ENCODE assay signal across 19 cellular contexts in the genomic region with DNA sequence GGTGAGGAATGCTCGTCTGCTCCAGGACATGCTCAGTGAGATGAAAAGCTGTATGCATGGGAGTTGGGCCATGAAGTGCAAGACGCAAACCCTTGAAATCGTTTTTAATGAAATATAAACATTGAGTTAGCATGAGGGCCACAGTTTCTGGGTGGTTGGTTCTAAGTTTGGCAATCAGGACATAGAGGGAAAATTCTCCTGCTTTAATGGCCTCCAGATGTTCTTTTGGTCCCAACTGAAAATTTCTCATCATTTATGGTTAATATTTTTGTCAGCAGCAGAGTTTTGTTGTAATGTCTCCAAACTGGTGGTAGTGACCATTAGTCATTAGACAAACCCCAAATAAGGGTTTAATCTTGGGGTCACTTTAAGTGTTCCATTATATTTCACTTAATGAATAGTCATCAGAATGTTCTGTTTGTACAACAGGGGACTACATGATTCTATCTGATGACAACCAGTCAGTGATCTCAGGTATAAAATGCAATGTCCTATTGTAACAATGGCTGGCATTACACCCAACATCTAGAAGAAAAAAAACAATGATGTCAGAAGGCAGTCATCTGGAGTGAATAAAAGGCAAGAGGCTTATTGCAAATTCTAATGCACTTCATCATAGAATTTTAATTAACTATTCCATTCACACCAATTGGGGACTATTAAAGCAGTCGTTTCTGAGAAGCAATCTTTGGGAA.
DNase-seq lines count a peak whose midpoint lies in the region; ATAC-seq and TF ChIP-seq lines count a peak whose summit lies in the region.
"Had no signal": no experiment of that assay in that cellular context is flagged by ENCODE, and none has a peak within 500 bp of the region (broad histone marks: within the 10 kb centered on the region; RNA-seq: fewer than 3 reads in every experiment).

No MANE protein-coding gene starts in this region.

- H3K9me3 ChIP-seq in HCT116 (ENCODE audit: control insufficient read depth in 1 of 2, insufficient read depth in 1 of 2, low read depth in 1 of 2, low read length in 2 of 2) (no peaks in the 10 kb centered on the region), osteoblast (ENCODE audit: low read depth, low read length) (no peaks in the 10 kb centered on the region), prostate gland (no peaks in the 10 kb centered on the region)
- H3K9me3 ChIP-seq: lower lobe of right lung, vagina had no signal

- no TSS peak for BruUV-seq in HCT116 (replicated peaks; lab: Mats Ljungman, UMichigan)

- ATAC-seq in HCT116 (no peak), GM19467 (IDR thresholded peaks at IDR 0.05; ENCODE audit: unreplicated experiment) (no peak)
- ATAC-seq: activated CD4-positive, CD25-positive, alpha-beta regulatory T cell treated with anti-CD3 and anti-CD28 coated beads, Interleukin-2, amount 50 U/mL, for 24 hours; lower lobe of right lung; stimulated activated memory B cell treated with anti-CD40 and anti-IgM and Interleukin-4, amounts not matched to agents 10 μg/mL and 1 μg/mL and 100 μg/mL, for 72 hours had no signal

- no peak overlapping the region for H3K27ac Mint-ChIP-seq in activated CD4-positive, alpha-beta T cell treated with anti-CD3 and anti-CD28 coated beads, Interleukin-2, amount 10 ng/mL, durations not matched to agents 24 days and 14 days
- H3K27ac Mint-ChIP-seq: stimulated activated memory B cell treated with anti-CD40 and anti-IgM and Interleukin-4, amounts not matched to agents 10 μg/mL and 1 μg/mL and 100 μg/mL, for 72 hours had no signal

- 71% methylated on average over 4 of the region's 4 CpGs for WGBS in prostate gland

- TF ChIP-seq CTCF in HCT116 (IDR thresholded peaks at IDR 0.05 in 2 of 3, conservative IDR thresholded peaks at IDR 0.05 in 1 of 3; ENCODE audit: borderline replicate concordance in 1 of 3, insufficient read depth in 1 of 3, low read depth in 2 of 3, low read length in 2 of 3) (no peak), osteoblast (IDR thresholded peaks at IDR 0.05; ENCODE audit: extremely low read depth, low read depth, low read length) (no peak), prostate gland (IDR thresholded peaks at IDR 0.05) (no peak)

- DNase-seq in AG08396 (ENCODE audit: low spot score) = peak; percentile 14
- DNase-seq in HCT116 (ENCODE audit: low read depth, low spot score) = no peak
- DNase-seq in epithelial cell of prostate (ENCODE audit: low read depth, low spot score) = no peak
- peak; percentile 54 for DNase-seq in osteoblast (ENCODE audit: insufficient read length, low spot score, missing footprints)
- DNase-seq in activated CD4-positive, alpha-beta T cell treated with anti-CD3 and anti-CD28 coated beads, Interleukin-2, amount 10 ng/mL, durations not matched to agents 24 days and 14 days = no peak
- DNase-seq in NCI-H2196 (lab: John Stamatoyannopoulos, UW; ENCODE audit: unreplicated experiment) = no peak
- DNase-seq in prostate gland (ENCODE audit: low spot score) = no peak
- DNase-seq: activated CD8-positive, alpha-beta memory T cell treated with anti-CD3 and anti-CD28 coated beads, Interleukin-2, amount 50 U/mL, for 48 hours; activated naive CD4-positive, alpha-beta T cell treated with anti-CD3 and anti-CD28 coated beads, Interleukin-2, amount 50 U/mL, for 16 hours; central memory CD4-positive, alpha-beta T cell; lower lobe of right lung; NCI-H1417 treated with DMSO at 0.1 percent for 48 hours; NCI-H446 had no signal

- no peaks in the 10 kb centered on the region for H3K9me2 ChIP-seq in HCT116 (ENCODE audit: insufficient read depth)

- TF ChIP-seq POLR2A in HCT116 (IDR thresholded peaks at IDR 0.05; ENCODE audit: borderline replicate concordance, extremely low read depth, insufficient read depth, insufficient read length) (no peak), prostate gland (IDR thresholded peaks at IDR 0.05) (no peak)

- no peaks in the 10 kb centered on the region for H3K36me3 Mint-ChIP-seq in activated CD4-positive, alpha-beta T cell treated with anti-CD3 and anti-CD28 coated beads, Interleukin-2, amount 10 ng/mL, durations not matched to agents 24 days and 14 days (ENCODE audit: low read depth)
- H3K36me3 Mint-ChIP-seq: stimulated activated memory B cell treated with anti-CD40 and anti-IgM and Interleukin-4, amounts not matched to agents 10 μg/mL and 1 μg/mL and 100 μg/mL, for 72 hours had no signal

- H3K27me3 ChIP-seq in HCT116 (ENCODE audit: insufficient read depth, low read length) (no peaks in the 10 kb centered on the region), osteoblast (ENCODE audit: insufficient read depth, low read length) (peaks cover 24% of the 10 kb centered on the region), prostate gland (replicated peaks; ENCODE audit: insufficient read depth) (no peaks in the 10 kb centered on the region)
- H3K27me3 ChIP-seq: vagina had no signal

- H2AFZ ChIP-seq in HCT116 (ENCODE audit: low read depth, low read length, poor library complexity, severe bottlenecking) (no peak overlapping the region), osteoblast (ENCODE audit: low read length) (no peak overlapping the region)

- POLR2A ChIA-PET in HCT116 (lab: Charles Lee) = no interaction called here

- H3K36me3 ChIP-seq in HCT116 (ENCODE audit: control insufficient read depth in 1 of 2, insufficient read depth in 2 of 2, low read length in 2 of 2) (no peaks in the 10 kb centered on the region), osteoblast (ENCODE audit: insufficient read depth, low read length) (no peaks in the 10 kb centered on the region), prostate gland (no peaks in the 10 kb centered on the region)
- H3K36me3 ChIP-seq: lower lobe of right lung, vagina had no signal

- RAD21 ChIA-PET in HCT116 (lab: Charles Lee; ENCODE audit: low non-redundant PET in 1 of 2, low total read pairs in 2 of 2, uncharacterized antibody in 2 of 2, unreplicated experiment in 2 of 2) = no interaction called here

- H3K4me1 ChIP-seq in HCT116 (ENCODE audit: control insufficient read depth in 1 of 2, insufficient read depth in 2 of 2, low read length in 2 of 2) (peaks cover 14 to 55% of the 10 kb centered on the region in 2 experiments), osteoblast (ENCODE audit: insufficient read depth, low read length) (peaks cover 43% of the 10 kb centered on the region), prostate gland (replicated peaks) (no peaks in the 10 kb centered on the region)

- CTCF ChIA-PET in HCT116 (lab: Charles Lee) = no interaction called here

- H3K27me3 Mint-ChIP-seq in activated CD4-positive, alpha-beta T cell treated with anti-CD3 and anti-CD28 coated beads, Interleukin-2, amount 10 ng/mL, durations not matched to agents 24 days and 14 days = peaks cover 10% of the 10 kb centered on the region
- H3K27me3 Mint-ChIP-seq: stimulated activated memory B cell treated with anti-CD40 and anti-IgM and Interleukin-4, amounts not matched to agents 10 μg/mL and 1 μg/mL and 100 μg/mL, for 72 hours had no signal

- H3K4me2 ChIP-seq in HCT116 (ENCODE audit: low read length) (peak overlapping the region; percentile 38; the same call in 1 of the 2 replicates), osteoblast (ENCODE audit: insufficient read depth, low read length) (no peak overlapping the region)
- H3K4me2 ChIP-seq: KMS-11 had no signal

- H3K79me2 ChIP-seq in HCT116 (ENCODE audit: insufficient read depth, low read length) (no peaks in the 10 kb centered on the region), osteoblast (ENCODE audit: insufficient read depth, low read length) (no peaks in the 10 kb centered on the region)

- H3K4me1 Mint-ChIP-seq in activated CD4-positive, alpha-beta T cell treated with anti-CD3 and anti-CD28 coated beads, Interleukin-2, amount 10 ng/mL, durations not matched to agents 24 days and 14 days = no peaks in the 10 kb centered on the region
- H3K4me1 Mint-ChIP-seq: stimulated activated memory B cell treated with anti-CD40 and anti-IgM and Interleukin-4, amounts not matched to agents 10 μg/mL and 1 μg/mL and 100 μg/mL, for 72 hours had no signal

- H3K4me3 ChIP-seq in HCT116 (replicated peaks in 1 of 2; ENCODE audit: low read depth in 1 of 2, low read length in 2 of 2) (no peak overlapping the region), osteoblast (ENCODE audit: insufficient read depth, low read length) (no peak overlapping the region), prostate gland (no peak overlapping the region)
- H3K4me3 ChIP-seq: lower lobe of right lung, vagina had no signal

- no peak overlapping the region for H3K4me3 Mint-ChIP-seq in activated CD4-positive, alpha-beta T cell treated with anti-CD3 and anti-CD28 coated beads, Interleukin-2, amount 10 ng/mL, durations not matched to agents 24 days and 14 days
- H3K4me3 Mint-ChIP-seq: stimulated activated memory B cell treated with anti-CD40 and anti-IgM and Interleukin-4, amounts not matched to agents 10 μg/mL and 1 μg/mL and 100 μg/mL, for 72 hours had no signal

- intact Hi-C loops in HCT116 (cut with micrococcal nuclease) (loop anchor here (5.0 kb wide), 1 partner anchor 270 kb away; no protein-coding TSS in a partner anchor), prostate gland (cut with DNase I) (no loop called here)
- intact Hi-C loops in activated CD4-positive, alpha-beta T cell treated with anti-CD3 and anti-CD28 coated beads, Interleukin-2, amount 10 ng/mL, durations not matched to agents 24 days and 14 days (cut with micrococcal nuclease) = no loop called here

- H3K27ac ChIP-seq in HCT116 (ENCODE audit: low read depth, low read length) (no peak overlapping the region), epithelial cell of prostate (peak overlapping the region; percentile 84), osteoblast (ENCODE audit: low read depth, low read length) (no peak overlapping the region), prostate gland (no peak overlapping the region)
- H3K27ac ChIP-seq: HL-60, KMS-11, lower lobe of right lung, vagina had no signal

- H3K9me3 Mint-ChIP-seq in activated CD4-positive, alpha-beta T cell treated with anti-CD3 and anti-CD28 coated beads, Interleukin-2, amount 10 ng/mL, durations not matched to agents 24 days and 14 days = no peaks in the 10 kb centered on the region
- H3K9me3 Mint-ChIP-seq: stimulated activated memory B cell treated with anti-CD40 and anti-IgM and Interleukin-4, amounts not matched to agents 10 μg/mL and 1 μg/mL and 100 μg/mL, for 72 hours had no signal

- H3K9ac ChIP-seq in HCT116 (ENCODE audit: low read length) = no peak overlapping the region
- H3K9ac ChIP-seq: KMS-11 had no signal

- H4K20me1 ChIP-seq in HCT116 (ENCODE audit: insufficient read depth) (no peaks in the 10 kb centered on the region), osteoblast (ENCODE audit: insufficient read depth, low read length) (no peaks in the 10 kb centered on the region)

- no peak for TF ChIP-seq RAD21 in HCT116 (IDR thresholded peaks at IDR 0.05; ENCODE audit: low read depth)

TF ChIP-seq in HCT116, 20 proteins besides CTCF, POLR2A, EP300 and RAD21 (continues in another document):
- TF ChIP-seq SIN3A (IDR thresholded peaks at IDR 0.05; ENCODE audit: low read depth) = no peak
- TF ChIP-seq CBX3 (IDR thresholded peaks at IDR 0.05; ENCODE audit: low read depth) = no peak
- TF ChIP-seq EZH2 (IDR thresholded peaks at IDR 0.05) = no peak
- TF ChIP-seq EGR1 (IDR thresholded peaks at IDR 0.05; ENCODE audit: low read depth) = no peak
- TF ChIP-seq EZH2phosphoT487 (IDR thresholded peaks at IDR 0.05; ENCODE audit: borderline replicate concordance) = no peak
- TF ChIP-seq YY1 (IDR thresholded peaks at IDR 0.05; ENCODE audit: extremely low read depth, insufficient replicate concordance, low read depth, low read length) = no peak

Comparison
In these comparisons a context has a peak if more than half of its experiments do, and no peak if none do; other contexts are left out.
1. DNase-seq: peak in AG08396 (single experiment) and osteoblast (single experiment); none in HCT116 (single experiment), epithelial cell of prostate (single experiment), activated CD4-positive, alpha-beta T cell treated with anti-CD3 and anti-CD28 coated beads, Interleukin-2, amount 10 ng/mL, durations not matched to agents 24 days and 14 days (single experiment), NCI-H2196 (single experiment) and prostate gland (single experiment).